In the genomic region with DNA sequence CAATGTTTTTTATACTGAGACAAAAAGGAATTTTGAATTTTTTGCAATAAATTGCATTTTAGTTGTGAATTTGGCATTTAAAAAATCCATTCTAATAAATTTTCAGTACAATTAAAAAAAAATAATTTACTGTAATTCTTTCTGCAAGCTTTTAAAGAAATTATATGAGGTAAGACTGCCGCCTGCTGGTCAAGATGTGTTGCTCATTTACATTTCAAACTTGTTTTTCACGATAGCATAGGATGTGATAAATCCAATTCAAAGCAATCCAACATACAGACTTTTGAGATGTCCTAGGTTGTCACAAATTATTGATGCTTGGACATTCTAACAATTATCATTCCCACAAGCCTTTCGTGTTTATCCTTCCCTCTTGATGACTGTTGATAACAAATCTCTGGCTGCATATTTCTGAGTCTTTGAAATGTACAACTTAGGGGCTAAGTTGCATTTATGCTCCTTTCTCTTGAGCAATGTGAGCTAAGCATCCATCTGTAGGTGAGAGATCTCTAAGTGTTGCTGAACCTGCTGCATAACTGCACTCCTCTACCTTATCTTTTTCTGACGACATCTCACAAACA, we compare ENCODE assay signal across 8 cellular contexts. TPM values are rescaled to one million over a fixed set of nuclear protein-coding genes. Genes with fewer than 3 reads are reported as not detected.
A peak's percentile ranks its signal among the peaks of the same experiment; 100 is the strongest.
DNase-seq lines count a peak whose midpoint lies in the region; ATAC-seq and TF ChIP-seq lines count a peak whose summit lies in the region.

No MANE protein-coding gene starts in this region.

- TF ChIP-seq CTCF in Peyer's patch (IDR thresholded peaks at IDR 0.05) (peak; percentile 51 to 89 (median 80)), heart right ventricle (IDR thresholded peaks at IDR 0.05) (peak; percentile 59 to 86 (median 82))

- no peak overlapping the region for H3K27ac Mint-ChIP-seq in activated naive CD4-positive, alpha-beta T cell treated with anti-CD3 and anti-CD28 coated beads for 36 hours

- H3K9me3 ChIP-seq in Peyer's patch (no peaks in the 10 kb centered on the region), heart right ventricle (no peaks in the 10 kb centered on the region), aorta (ENCODE audit: control insufficient read depth, low read length) (no peaks in the 10 kb centered on the region)

- ATAC-seq in heart right ventricle (no peak), GM19467 (IDR thresholded peaks at IDR 0.05; ENCODE audit: unreplicated experiment) (no peak), aorta (ENCODE audit: low FRiP score) (no peak)

- intact Hi-C loops in activated naive CD4-positive, alpha-beta T cell treated with anti-CD3 and anti-CD28 coated beads for 36 hours (cut with micrococcal nuclease) = loop anchor here (1.0 to 5.0 kb wide), 3 partner anchors 238 to 1126 kb away; no protein-coding TSS in a partner anchor
- intact Hi-C loops in heart right ventricle (cut with DNase I) (loop anchor here in 6 of 10 donors (1.0 to 10.0 kb wide), 4 partner anchors 235 to 433 kb away; a partner anchor contains a TSS), aorta (cut with DNase I) (loop anchor here (2.0 to 5.0 kb wide), 3 partner anchors 145 to 239 kb away; no protein-coding TSS in a partner anchor)

- CTCF ChIA-PET in activated naive CD4-positive, alpha-beta T cell treated with anti-CD3 and anti-CD28 coated beads for 36 hours (lab: Charles Lee) = interaction anchor here (0.8 to 2.8 kb wide), 7 partner anchors 14 to 435 kb away, joined by 3 to 38 read pairs (median 4); a partner anchor contains a TSS

- H3K4me1 ChIP-seq in Peyer's patch = no peaks in the 10 kb centered on the region
- no peaks in the 10 kb centered on the region for H3K4me1 ChIP-seq in heart right ventricle
- no peaks in the 10 kb centered on the region for H3K4me1 ChIP-seq in aorta (ENCODE audit: control insufficient read depth in 1 of 2, insufficient read depth in 2 of 2, low read length in 2 of 2)

- H3K4me3 Mint-ChIP-seq in activated naive CD4-positive, alpha-beta T cell treated with anti-CD3 and anti-CD28 coated beads for 36 hours = no peak overlapping the region

- WGBS in heart right ventricle, 2 donors = 15 to 16% methylated on average over 4 of the region's 4 CpGs
- 18% methylated on average over 4 of the region's 4 CpGs for WGBS in aorta, 2 donors

- peak; percentile 2 for DNase-seq in DMS79 (lab: John Stamatoyannopoulos, UW)
- peak; percentile 32 for DNase-seq in HS-5 (ENCODE audit: low read depth)
- peak in 2 of 3 donors; percentile 35 to 79 for DNase-seq in Peyer's patch
- DNase-seq in activated naive CD4-positive, alpha-beta T cell treated with anti-CD3 and anti-CD28 coated beads for 36 hours = peak; percentile 75
- peak in 1 of 2 donors; percentile 52 for DNase-seq in heart right ventricle
- DNase-seq in skeletal muscle cell (ENCODE audit: low read depth) = peak; percentile 7
- no peak for DNase-seq in aorta

- H3K36me3 ChIP-seq in Peyer's patch (no peaks in the 10 kb centered on the region), heart right ventricle (no peaks in the 10 kb centered on the region), aorta (ENCODE audit: control insufficient read depth in 1 of 2, insufficient read depth in 2 of 2, low read length in 1 of 2) (no peaks in the 10 kb centered on the region)

- TF ChIP-seq POLR2A in Peyer's patch (IDR thresholded peaks at IDR 0.05) = no peak

- H3K4me1 Mint-ChIP-seq in activated naive CD4-positive, alpha-beta T cell treated with anti-CD3 and anti-CD28 coated beads for 36 hours (ENCODE audit: low read depth) = no peaks in the 10 kb centered on the region

- no peak overlapping the region for H3K27ac ChIP-seq in Peyer's patch
- no peak overlapping the region for H3K27ac ChIP-seq in heart right ventricle
- H3K27ac ChIP-seq in aorta (ENCODE audit: low read depth in 1 of 2, low read length in 2 of 2) = no peak overlapping the region

- no peaks in the 10 kb centered on the region for H3K27me3 Mint-ChIP-seq in activated naive CD4-positive, alpha-beta T cell treated with anti-CD3 and anti-CD28 coated beads for 36 hours (ENCODE audit: low read depth)

- H3K4me3 ChIP-seq in Peyer's patch (no peak overlapping the region), heart right ventricle (no peak overlapping the region), skeletal muscle cell (ENCODE audit: low read depth, low read length) (no peak overlapping the region), aorta (ENCODE audit: low read length in 2 of 2) (no peak overlapping the region)

- no peaks in the 10 kb centered on the region for H3K9me3 Mint-ChIP-seq in activated naive CD4-positive, alpha-beta T cell treated with anti-CD3 and anti-CD28 coated beads for 36 hours

- H3K36me3 Mint-ChIP-seq in activated naive CD4-positive, alpha-beta T cell treated with anti-CD3 and anti-CD28 coated beads for 36 hours (ENCODE audit: low read depth) = no peaks in the 10 kb centered on the region

- no peaks in the 10 kb centered on the region for H3K27me3 ChIP-seq in Peyer's patch
- H3K27me3 ChIP-seq in heart right ventricle = peaks cover 0 to 10% (median 0%) of the 10 kb centered on the region in 7 donors
- H3K27me3 ChIP-seq in aorta (ENCODE audit: control insufficient read depth in 1 of 2, insufficient read depth in 2 of 2, low read length in 1 of 2) = no peaks in the 10 kb centered on the region

RNA-seq across cellular contexts. Expression of a gene that starts 21.7 kb away (rescaled TPM):
- total RNA-seq in Peyer's patch = 1 to 10 TPM; 1.7 to 2.2 (median 1.7) TPM
- under 1 TPM; 0.72 to 0.74 TPM for total RNA-seq in activated naive CD4-positive, alpha-beta T cell treated with anti-CD3 and anti-CD28 coated beads for 36 hours
- 1 to 10 TPM; 2.1 to 5.9 (median 3.9) TPM for total RNA-seq in heart right ventricle
- 1 to 10 TPM in 1 of 2 donors, under 1 TPM in 1; 0.94 to 1.0 TPM for polyA plus RNA-seq in heart right ventricle
- total RNA-seq in aorta = 10 to 100 TPM; 10.1 to 12.4 TPM
- polyA plus RNA-seq in aorta = 1 to 10 TPM; 1.9 to 3.8 TPM

RNA-seq across cellular contexts. Expression of a gene that starts 41.9 kb away (rescaled TPM):
- 10 to 100 TPM in 1 of 4 donors, 1 to 10 TPM in 3; 4.6 to 10.7 (median 5.1) TPM for total RNA-seq in Peyer's patch
- total RNA-seq in activated naive CD4-positive, alpha-beta T cell treated with anti-CD3 and anti-CD28 coated beads for 36 hours = not detected
- 1 to 10 TPM in 9 of 10 donors, under 1 TPM in 1; 0.82 to 2.7 (median 1.7) TPM for total RNA-seq in heart right ventricle
- 1 to 10 TPM in 1 of 2 donors, under 1 TPM in 1; 0.99 to 3.5 TPM for polyA plus RNA-seq in heart right ventricle
- 1 to 10 TPM; 5.7 to 7.2 TPM for total RNA-seq in aorta
- 10 to 100 TPM in 1 of 2 donors, 1 to 10 TPM in 1; 2.8 to 11.2 TPM for polyA plus RNA-seq in aorta

Comparison
In these comparisons a context has a peak if more than half of its experiments do, and no peak if none do; other contexts are left out.
1. DNase-seq: peak in DMS79 (single experiment), HS-5 (single experiment), Peyer's patch (2 of 3), activated naive CD4-positive, alpha-beta T cell treated with anti-CD3 and anti-CD28 coated beads for 36 hours (single experiment) and skeletal muscle cell (single experiment); none in aorta (0 of 2).